Comparison of ENCODE assay signal across 21 cellular contexts in genomic region chr6:170182093-170182780, GRCh38.
DNase-seq lines count a peak whose midpoint lies in the region; ATAC-seq, FAIRE-seq and TF ChIP-seq lines count a peak whose summit lies in the region.
"Had no signal": no experiment of that assay in that cellular context is flagged by ENCODE, and none has a peak within 500 bp of the region (broad histone marks: within the 10 kb centered on the region; RNA-seq: fewer than 3 reads in every experiment).

No MANE protein-coding gene starts in this region.

- peaks cover 41% of the 10 kb centered on the region for H3K4me1 ChIP-seq in keratinocyte (ENCODE audit: control insufficient read depth, extremely low read depth, insufficient read depth, low read length)
- H3K4me1 ChIP-seq: A549 had no signal

- no peak for ATAC-seq in activated naive CD8-positive, alpha-beta T cell treated with anti-CD3 and anti-CD28 coated beads, Interleukin-2, amount 10 ng/mL, durations not matched to agents 7 days and 5 days (ENCODE audit: low read depth)
- no peak for ATAC-seq in activated T-cell treated with anti-CD3 and anti-CD28 coated beads, Interleukin-2, amount 50 U/mL, for 4 hours
- ATAC-seq: A549, K562 had no signal

- H3K9ac ChIP-seq in keratinocyte (ENCODE audit: control insufficient read depth, extremely low read depth, insufficient read depth, low read length): no peak overlapping the region
- H3K9ac ChIP-seq: BLaER1 had no signal

- FAIRE-seq in bronchial epithelial cell (lab: Jason Lieb, UNC): peak; percentile 73
- peak; percentile 53 for FAIRE-seq in keratinocyte (lab: Jason Lieb, UNC)
- FAIRE-seq: A549, GM12892, GM18507, K562 had no signal

- H3K36me3 Mint-ChIP-seq in activated naive CD8-positive, alpha-beta T cell treated with anti-CD3 and anti-CD28 coated beads, Interleukin-2, amount 10 ng/mL, durations not matched to agents 7 days and 5 days: peaks cover 4% of the 10 kb centered on the region
- H3K36me3 Mint-ChIP-seq in activated naive CD8-positive, alpha-beta T cell treated with anti-CD3 and anti-CD28 coated beads for 36 hours: no peaks in the 10 kb centered on the region
- no peaks in the 10 kb centered on the region for H3K36me3 Mint-ChIP-seq in type B pancreatic cell
- no peaks in the 10 kb centered on the region for H3K36me3 Mint-ChIP-seq in activated T-cell treated with anti-CD3 and anti-CD28 coated beads, Interleukin-2, amount 50 U/mL, for 4 hours (ENCODE audit: insufficient read depth)
- H3K36me3 Mint-ChIP-seq: CD4-positive, alpha-beta memory T cell had no signal

- H3K4me1 Mint-ChIP-seq in activated naive CD8-positive, alpha-beta T cell treated with anti-CD3 and anti-CD28 coated beads, Interleukin-2, amount 10 ng/mL, durations not matched to agents 7 days and 5 days: peaks cover 3% of the 10 kb centered on the region
- H3K4me1 Mint-ChIP-seq in activated naive CD8-positive, alpha-beta T cell treated with anti-CD3 and anti-CD28 coated beads for 36 hours: peaks cover 5% of the 10 kb centered on the region
- H3K4me1 Mint-ChIP-seq in type B pancreatic cell (ENCODE audit: unreplicated experiment): peaks cover 4% of the 10 kb centered on the region
- H3K4me1 Mint-ChIP-seq in activated T-cell treated with anti-CD3 and anti-CD28 coated beads, Interleukin-2, amount 50 U/mL, for 4 hours (ENCODE audit: low read depth): peaks cover 7% of the 10 kb centered on the region

- no peak overlapping the region for H3K27ac ChIP-seq in keratinocyte (ENCODE audit: control insufficient read depth, insufficient read depth, low read length)
- H3K27ac ChIP-seq: A549, BLaER1 had no signal

- no peaks in the 10 kb centered on the region for H3K79me2 ChIP-seq in keratinocyte (ENCODE audit: control insufficient read depth, insufficient read depth, low read length)

- H3K4me3 ChIP-seq in bronchial epithelial cell (ENCODE audit: low read depth, low read length) (no peak overlapping the region), keratinocyte (ENCODE audit: control insufficient read depth in 2 of 3, extremely low read depth in 1 of 3, insufficient read depth in 2 of 3, low read depth in 1 of 3, low read length in 3 of 3) (no peak overlapping the region)
- H3K4me3 ChIP-seq: A549, BLaER1, K562 had no signal

- H3K4me2 ChIP-seq in keratinocyte (ENCODE audit: control insufficient read depth, extremely low read depth, insufficient read depth, low read depth, low read length): no peak overlapping the region
- H3K4me2 ChIP-seq: A549, BLaER1 had no signal

- no peak overlapping the region for H3K4me3 Mint-ChIP-seq in activated naive CD8-positive, alpha-beta T cell treated with anti-CD3 and anti-CD28 coated beads, Interleukin-2, amount 10 ng/mL, durations not matched to agents 7 days and 5 days
- H3K4me3 Mint-ChIP-seq in activated naive CD8-positive, alpha-beta T cell treated with anti-CD3 and anti-CD28 coated beads for 36 hours: no peak overlapping the region
- no peak overlapping the region for H3K4me3 Mint-ChIP-seq in type B pancreatic cell
- no peak overlapping the region for H3K4me3 Mint-ChIP-seq in activated T-cell treated with anti-CD3 and anti-CD28 coated beads, Interleukin-2, amount 50 U/mL, for 4 hours
- H3K4me3 Mint-ChIP-seq: CD4-positive, alpha-beta memory T cell had no signal

- peaks cover 27% of the 10 kb centered on the region for H3K9me3 ChIP-seq in keratinocyte (ENCODE audit: control insufficient read depth, low read depth, low read length)

- H3K27me3 Mint-ChIP-seq in activated naive CD8-positive, alpha-beta T cell treated with anti-CD3 and anti-CD28 coated beads, Interleukin-2, amount 10 ng/mL, durations not matched to agents 7 days and 5 days: no peaks in the 10 kb centered on the region
- no peaks in the 10 kb centered on the region for H3K27me3 Mint-ChIP-seq in activated naive CD8-positive, alpha-beta T cell treated with anti-CD3 and anti-CD28 coated beads for 36 hours
- H3K27me3 Mint-ChIP-seq in type B pancreatic cell: peaks cover 10% of the 10 kb centered on the region
- no peaks in the 10 kb centered on the region for H3K27me3 Mint-ChIP-seq in activated T-cell treated with anti-CD3 and anti-CD28 coated beads, Interleukin-2, amount 50 U/mL, for 4 hours (ENCODE audit: low read depth)

- dilution Hi-C loops in keratinocyte (cut with MboI; ENCODE audit: extremely low pct_ligation_motif_present, low sequenced_read_pairs): no loop called here

- H3K27me3 ChIP-seq in bronchial epithelial cell (ENCODE audit: control insufficient read depth, insufficient read depth, low read length) (no peaks in the 10 kb centered on the region), keratinocyte (ENCODE audit: control insufficient read depth, extremely low read depth, insufficient read depth, low read length) (no peaks in the 10 kb centered on the region)
- H3K27me3 ChIP-seq: BLaER1 had no signal

- H3K36me3 ChIP-seq in bronchial epithelial cell (ENCODE audit: control insufficient read depth, insufficient read depth, low read length) (no peaks in the 10 kb centered on the region), keratinocyte (ENCODE audit: control insufficient read depth in 2 of 2, extremely low read depth in 1 of 2, insufficient read depth in 2 of 2, low read length in 2 of 2) (no peaks in the 10 kb centered on the region)
- H3K36me3 ChIP-seq: BLaER1 had no signal

- DNase-seq in activated naive CD8-positive, alpha-beta T cell treated with anti-CD3 and anti-CD28 coated beads, Interleukin-2, amount 10 ng/mL, durations not matched to agents 7 days and 5 days: no peak
- DNase-seq in activated naive CD8-positive, alpha-beta T cell treated with anti-CD3 and anti-CD28 coated beads for 36 hours: no peak
- no peak for DNase-seq in bronchial epithelial cell (ENCODE audit: low read depth)
- no peak for DNase-seq in keratinocyte (ENCODE audit: low read depth, low spot score)
- peak; percentile 29 for DNase-seq in type B pancreatic cell (ENCODE audit: extremely low spot score, unreplicated experiment)
- DNase-seq in AG20443 (ENCODE audit: low spot score): no peak
- no peak for DNase-seq in activated T-cell treated with anti-CD3 and anti-CD28 coated beads, Interleukin-2, amount 50 U/mL, for 4 hours
- no peak for DNase-seq in DMS53 treated with DMSO at 0.1 percent for 48 hours (lab: John Stamatoyannopoulos, UW; ENCODE audit: unreplicated experiment)
- DNase-seq: CD4-positive, alpha-beta memory T cell; GOT3; NCI-H1105 treated with DMSO at 0.1 percent for 48 hours; NCI-H1694; NCI-H2107; NCI-H2227 treated with DMSO at 0.1 percent for 48 hours; NCI-H524; SIG-M5 had no signal

- no peak overlapping the region for H2AFZ ChIP-seq in keratinocyte (ENCODE audit: control insufficient read depth, low read length)

- H3K9me1 ChIP-seq in keratinocyte (ENCODE audit: control insufficient read depth, extremely low read depth, insufficient read depth, low read length): no peaks in the 10 kb centered on the region

- H3K27ac Mint-ChIP-seq in activated naive CD8-positive, alpha-beta T cell treated with anti-CD3 and anti-CD28 coated beads, Interleukin-2, amount 10 ng/mL, durations not matched to agents 7 days and 5 days: peak overlapping the region; percentile 19
- no peak overlapping the region for H3K27ac Mint-ChIP-seq in activated naive CD8-positive, alpha-beta T cell treated with anti-CD3 and anti-CD28 coated beads for 36 hours
- H3K27ac Mint-ChIP-seq in type B pancreatic cell: no peak overlapping the region
- H3K27ac Mint-ChIP-seq: CD4-positive, alpha-beta memory T cell had no signal

- no peaks in the 10 kb centered on the region for H4K20me1 ChIP-seq in keratinocyte (ENCODE audit: control insufficient read depth, extremely low read depth, insufficient read depth, low read length)
- H4K20me1 ChIP-seq: BLaER1 had no signal

- POLR2A ChIA-PET in activated naive CD8-positive, alpha-beta T cell treated with anti-CD3 and anti-CD28 coated beads, Interleukin-2, amount 10 ng/mL, durations not matched to agents 7 days and 5 days (lab: Charles Lee): no interaction called here

- no peak for TF ChIP-seq CTCF in bronchial epithelial cell (IDR thresholded peaks at IDR 0.05; ENCODE audit: insufficient read depth, low read length, severe bottlenecking)
- no peak for TF ChIP-seq CTCF in keratinocyte (optimal IDR thresholded peaks at IDR 0.05 in 1 of 3, IDR thresholded peaks at IDR 0.05 in 1 of 3, conservative IDR thresholded peaks at IDR 0.05 in 1 of 3; ENCODE audit: extremely low read depth in 1 of 3, insufficient read depth in 2 of 3, low read length in 3 of 3)
- no peak for TF ChIP-seq CTCF in type B pancreatic cell (conservative IDR thresholded peaks at IDR 0.05)

- H3K9me3 Mint-ChIP-seq in activated naive CD8-positive, alpha-beta T cell treated with anti-CD3 and anti-CD28 coated beads, Interleukin-2, amount 10 ng/mL, durations not matched to agents 7 days and 5 days: peaks cover 4% of the 10 kb centered on the region
- H3K9me3 Mint-ChIP-seq in activated naive CD8-positive, alpha-beta T cell treated with anti-CD3 and anti-CD28 coated beads for 36 hours: peaks cover 8% of the 10 kb centered on the region
- H3K9me3 Mint-ChIP-seq in type B pancreatic cell: peaks cover 6% of the 10 kb centered on the region
- peaks cover 9% of the 10 kb centered on the region for H3K9me3 Mint-ChIP-seq in activated T-cell treated with anti-CD3 and anti-CD28 coated beads, Interleukin-2, amount 50 U/mL, for 4 hours
